In genomic region chr6:28137458-28138020, GRCh38 we compare ENCODE assay signal across 8 cellular contexts. TPM values are rescaled to one million over a fixed set of nuclear protein-coding genes. Genes with fewer than 3 reads are reported as not detected.
DNase-seq lines count a peak whose midpoint lies in the region; ATAC-seq and TF ChIP-seq lines count a peak whose summit lies in the region.

No MANE protein-coding gene starts in this region.

- 12% methylated on average over 6 of the region's 7 CpGs for WGBS in HUES64

- TF ChIP-seq CTCF in WI38 (IDR thresholded peaks at IDR 0.05; ENCODE audit: low read depth, low read length), result no peak

- peaks cover 0 to 4% (median 0%) of the 10 kb centered on the region in 5 donors for H3K36me3 Mint-ChIP-seq in naive thymus-derived CD4-positive, alpha-beta T cell

- peak overlapping the region; percentile 93 for H3K9ac ChIP-seq in HUES64 (ENCODE audit: low read depth, low read length)

- peaks cover 29% of the 10 kb centered on the region; the same call in 1 of the 2 replicates for H3K27me3 ChIP-seq in HUES64 (ENCODE audit: insufficient read depth, low read length)
- no peaks in the 10 kb centered on the region for H3K27me3 ChIP-seq in naive thymus-derived CD4-positive, alpha-beta T cell (ENCODE audit: control insufficient read depth in 2 of 2, insufficient read depth in 2 of 2, low read length in 2 of 2)

- intact Hi-C loops in naive thymus-derived CD4-positive, alpha-beta T cell (cut with micrococcal nuclease), result loop anchor here (1.0 to 10.0 kb wide), 13 partner anchors 13 to 1983 kb away; partner anchors contain the start of genes ZSCAN26 (in 2 of the 2), ZKSCAN4 (in 1 of the 2), ZNF165 (in 1 of the 2) and ZNF311 (in 1 of the 2)

- H3K27me3 Mint-ChIP-seq in naive thymus-derived CD4-positive, alpha-beta T cell, result no peaks in the 10 kb centered on the region

- POLR2A ChIA-PET in naive thymus-derived CD4-positive, alpha-beta T cell (lab: Charles Lee), result interaction anchor here (0.7 to 6.4 kb wide), 11 partner anchors 11 to 272 kb away, joined by 3 to 75 read pairs (median 5); partner anchors contain the start of genes ZKSCAN4, ZSCAN16 and ZSCAN26

- H3K36me3 ChIP-seq in HUES64 (ENCODE audit: insufficient read depth, low read length), result peaks cover 9% of the 10 kb centered on the region
- peaks cover 0 to 8% (median 0%) of the 10 kb centered on the region in 3 experiments for H3K36me3 ChIP-seq in naive thymus-derived CD4-positive, alpha-beta T cell (ENCODE audit: control insufficient read depth in 2 of 3, insufficient read depth in 3 of 3, low read length in 3 of 3)

- H3K27ac Mint-ChIP-seq in naive thymus-derived CD4-positive, alpha-beta T cell, result peak overlapping the region; percentile 91 to 100 (median 97)

- H3K4me3 Mint-ChIP-seq in naive thymus-derived CD4-positive, alpha-beta T cell, result peak overlapping the region; percentile 91 to 100 (median 94)

- peak; percentile 23 for DNase-seq in activated naive CD4-positive, alpha-beta T cell treated with Interleukin-2 at 50 U/mL for 16 hours
- DNase-seq in activated naive CD4-positive, alpha-beta T cell (lab: John Stamatoyannopoulos, UW), result no peak
- DNase-seq in epithelial cell of prostate (ENCODE audit: low read depth, low spot score), result no peak
- peak in 7 of 9 donors; percentile 20 to 79 (median 38) for DNase-seq in naive thymus-derived CD4-positive, alpha-beta T cell
- no peak for DNase-seq in effector CD8-positive, alpha-beta T cell (lab: John Stamatoyannopoulos, UW)
- DNase-seq in globus pallidus (ENCODE audit: low spot score), result no peak

- peak; percentile 70 for ATAC-seq in naive thymus-derived CD4-positive, alpha-beta T cell

- CTCF ChIA-PET in naive thymus-derived CD4-positive, alpha-beta T cell (lab: Charles Lee), result interaction anchor here (1.0 to 1.6 kb wide), 3 partner anchors 9 to 218 kb away, joined by 3 to 4 read pairs (median 3); no protein-coding TSS in a partner anchor

- H3K9me3 ChIP-seq in HUES64 (ENCODE audit: insufficient read depth, low read depth, low read length), result no peaks in the 10 kb centered on the region
- no peaks in the 10 kb centered on the region for H3K9me3 ChIP-seq in naive thymus-derived CD4-positive, alpha-beta T cell (ENCODE audit: control insufficient read depth in 2 of 3, low read length in 3 of 3)

- H3K4me3 ChIP-seq in HUES64 (ENCODE audit: low read length), result peak overlapping the region; percentile 87
- H3K4me3 ChIP-seq in WI38 (ENCODE audit: low read depth, low read length), result peak overlapping the region; percentile 74
- H3K4me3 ChIP-seq in naive thymus-derived CD4-positive, alpha-beta T cell (ENCODE audit: low read length), result peak overlapping the region; percentile 89

- H3K27ac ChIP-seq in HUES64 (ENCODE audit: low read depth, low read length) (no peak overlapping the region), epithelial cell of prostate (peak overlapping the region; percentile 70)
- peak overlapping the region; percentile 98 for H3K27ac ChIP-seq in naive thymus-derived CD4-positive, alpha-beta T cell (ENCODE audit: low read depth, low read length)

- peaks cover 15% of the 10 kb centered on the region for H3K4me1 ChIP-seq in HUES64 (ENCODE audit: insufficient read depth, low read length)
- peaks cover 13 to 23% of the 10 kb centered on the region in 2 donors for H3K4me1 ChIP-seq in naive thymus-derived CD4-positive, alpha-beta T cell (ENCODE audit: control insufficient read depth in 2 of 2, insufficient read depth in 2 of 2, low read length in 2 of 2)

- H3K9me3 Mint-ChIP-seq in naive thymus-derived CD4-positive, alpha-beta T cell, result peaks cover 0 to 1% (median 0%) of the 10 kb centered on the region in 11 donors

- H3K4me1 Mint-ChIP-seq in naive thymus-derived CD4-positive, alpha-beta T cell, result peaks cover 32 to 84% (median 78%) of the 10 kb centered on the region in 7 donors

RNA-seq across cellular contexts. Expression of gene ZKSCAN8, which starts 4.1 kb away (rescaled TPM):
- polyA plus RNA-seq in HUES64 (2013, experiment 1 of 2), result 12.0 TPM
- 15.9 TPM for polyA plus RNA-seq in HUES64 (2013, experiment 2 of 2)
- 10 to 100 TPM; 23.8 to 46.7 (median 25.7) TPM for total RNA-seq in naive thymus-derived CD4-positive, alpha-beta T cell
- 1 to 10 TPM in 1 of 2 donors, under 1 TPM in 1; 0.52 to 3.3 TPM for polyA plus RNA-seq in naive thymus-derived CD4-positive, alpha-beta T cell

RNA-seq across cellular contexts. Expression of gene ZSCAN16, which starts 13.1 kb away (rescaled TPM):
- polyA plus RNA-seq in HUES64 (2013, experiment 1 of 2), result 3.8 TPM
- polyA plus RNA-seq in HUES64 (2013, experiment 2 of 2), result 4.6 TPM
- 10 to 100 TPM in 2 of 5 experiments, 1 to 10 TPM in 3; 6.4 to 13.9 (median 7.6) TPM for total RNA-seq in naive thymus-derived CD4-positive, alpha-beta T cell
- 10 to 100 TPM; 13.6 to 15.7 TPM for polyA plus RNA-seq in naive thymus-derived CD4-positive, alpha-beta T cell

RNA-seq across cellular contexts. Expression of gene ZNF165, which starts 57.2 kb away (rescaled TPM):
- 4.4 TPM for polyA plus RNA-seq in HUES64 (2013, experiment 1 of 2)
- 4.4 TPM for polyA plus RNA-seq in HUES64 (2013, experiment 2 of 2)
- 1 to 10 TPM in 2 of 5 experiments, under 1 TPM in 3; 0.41 to 6.5 (median 0.92) TPM for total RNA-seq in naive thymus-derived CD4-positive, alpha-beta T cell
- 1 to 10 TPM; 1.1 to 1.6 TPM for polyA plus RNA-seq in naive thymus-derived CD4-positive, alpha-beta T cell

Comparison
In these comparisons a context has a peak if more than half of its experiments do, and no peak if none do; other contexts are left out.
1. DNase-seq: peak in activated naive CD4-positive, alpha-beta T cell treated with Interleukin-2 at 50 U/mL for 16 hours (single experiment) and naive thymus-derived CD4-positive, alpha-beta T cell (7 of 9); none in activated naive CD4-positive, alpha-beta T cell (0 of 4), epithelial cell of prostate (single experiment), effector CD8-positive, alpha-beta T cell (single experiment) and globus pallidus (single experiment).
2. Peak in every context shown above with its lines, with median percentiles within 50 percentile points of each other: H3K4me3 ChIP-seq.